Comparison of ENCODE assay signal across 8 cellular contexts in the genomic region with DNA sequence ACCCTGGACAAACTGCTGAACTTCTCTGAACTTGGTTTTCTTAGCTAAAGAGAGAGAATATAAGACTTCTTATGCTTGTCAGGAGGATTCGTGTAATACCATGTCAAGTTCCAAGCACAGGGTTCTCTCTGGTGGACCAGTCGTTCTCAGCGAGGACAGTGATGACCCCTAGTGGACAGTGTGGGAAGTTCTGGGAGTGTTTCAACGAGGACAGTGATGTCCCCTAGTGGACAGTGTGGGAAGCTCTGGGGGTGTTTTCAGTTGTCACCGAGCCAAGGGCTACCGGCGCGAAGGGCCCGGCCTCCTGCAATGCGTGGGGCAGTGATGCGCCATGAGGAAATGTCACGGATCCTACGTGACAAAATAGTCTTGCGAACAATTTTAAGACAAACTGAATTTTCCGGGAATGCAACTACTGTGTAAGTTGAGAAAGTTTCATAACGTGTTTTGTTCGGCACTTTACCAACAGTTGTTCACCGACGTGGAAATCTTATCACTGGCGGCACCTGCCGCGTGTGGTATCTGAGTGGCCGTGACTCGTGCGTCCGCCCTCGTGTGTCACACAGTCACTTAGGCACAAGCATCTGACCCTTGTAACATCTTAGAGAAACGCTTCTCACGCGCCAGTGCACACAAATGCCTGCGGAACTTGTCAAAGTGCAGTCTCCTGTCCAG. TPM values are rescaled to one million over a fixed set of nuclear protein-coding genes. Genes with fewer than 3 reads are reported as not detected.
DNase-seq lines count a peak whose midpoint lies in the region; FAIRE-seq and TF ChIP-seq lines count a peak whose summit lies in the region.

No MANE protein-coding gene starts in this region.

- DNase-seq in ELR (ENCODE audit: low read depth) (peak; percentile 92), H54 (ENCODE audit: insufficient read length, low spot score) (peak; percentile 92), M059J (ENCODE audit: low read depth) (peak; percentile 89), RPMI7951 (ENCODE audit: low read depth) (peak; percentile 87), activated T-helper 1 cell treated with Interleukin-2 at 50 U/mL for 16 hours (ENCODE audit: low read depth) (peak; percentile 73), fibroblast of the aortic adventitia (ENCODE audit: low read depth) (peak; percentile 94), superior temporal gyrus (ENCODE audit: extremely low spot score) (peak; percentile 96)

- H3K4me3 ChIP-seq in fibroblast of the aortic adventitia (ENCODE audit: low read depth, low read length) (peak overlapping the region; percentile 35), neutrophil (ENCODE audit: low read depth in 1 of 2, low read length in 1 of 2) (peak overlapping the region in 1 of 2 experiments; percentile 35)

- peak; percentile 95 for FAIRE-seq in H54 (lab: Jason Lieb, UNC)

- peaks cover 51% of the 10 kb centered on the region for H3K27me3 ChIP-seq in neutrophil

- H3K27ac ChIP-seq in neutrophil, result no peak overlapping the region

- peaks cover 0 to 7% of the 10 kb centered on the region in 2 experiments for H3K4me1 ChIP-seq in neutrophil (ENCODE audit: control insufficient read depth in 1 of 2, insufficient read depth in 1 of 2, low read depth in 1 of 2, low read length in 1 of 2)

- no peak for TF ChIP-seq POLR2A in H54 (IDR thresholded peaks at IDR 0.05; ENCODE audit: low read depth, low read length)

- no peaks in the 10 kb centered on the region for H3K9me3 ChIP-seq in neutrophil

- TF ChIP-seq CTCF in fibroblast of the aortic adventitia (IDR thresholded peaks at IDR 0.05; ENCODE audit: insufficient read depth, low read length), result peak; percentile 100
- peak; percentile 100 for TF ChIP-seq CTCF in neutrophil (IDR thresholded peaks at IDR 0.05)

- H3K36me3 ChIP-seq in neutrophil, result no peaks in the 10 kb centered on the region

RNA-seq across cellular contexts. Expression of a gene that starts 39.3 kb away (rescaled TPM):
- 0.02 and 0.05 TPM in 2 replicates for total RNA-seq in M059J (2014; rRNA removed; shearing (Covaris generic))
- not detected in 2 replicates for total RNA-seq in RPMI7951 (2014; rRNA removed; shearing (Covaris generic))
- total RNA-seq in fibroblast of the aortic adventitia (ENCODE audit: low replicate concordance), result not detected in 2 replicates

RNA-seq across cellular contexts. Expression of a gene that starts 57.4 kb away (rescaled TPM):
- total RNA-seq in M059J (2014; rRNA removed; shearing (Covaris generic)), result 8.0 and 13.9 TPM in 2 replicates
- total RNA-seq in RPMI7951 (2014; rRNA removed; shearing (Covaris generic)), result 7.1 and 8.7 TPM in 2 replicates
- total RNA-seq in fibroblast of the aortic adventitia (ENCODE audit: low replicate concordance), result 7.1 and 10.8 TPM in 2 replicates
